ENCODE assay signal across 8 cellular contexts in the genomic region with DNA sequence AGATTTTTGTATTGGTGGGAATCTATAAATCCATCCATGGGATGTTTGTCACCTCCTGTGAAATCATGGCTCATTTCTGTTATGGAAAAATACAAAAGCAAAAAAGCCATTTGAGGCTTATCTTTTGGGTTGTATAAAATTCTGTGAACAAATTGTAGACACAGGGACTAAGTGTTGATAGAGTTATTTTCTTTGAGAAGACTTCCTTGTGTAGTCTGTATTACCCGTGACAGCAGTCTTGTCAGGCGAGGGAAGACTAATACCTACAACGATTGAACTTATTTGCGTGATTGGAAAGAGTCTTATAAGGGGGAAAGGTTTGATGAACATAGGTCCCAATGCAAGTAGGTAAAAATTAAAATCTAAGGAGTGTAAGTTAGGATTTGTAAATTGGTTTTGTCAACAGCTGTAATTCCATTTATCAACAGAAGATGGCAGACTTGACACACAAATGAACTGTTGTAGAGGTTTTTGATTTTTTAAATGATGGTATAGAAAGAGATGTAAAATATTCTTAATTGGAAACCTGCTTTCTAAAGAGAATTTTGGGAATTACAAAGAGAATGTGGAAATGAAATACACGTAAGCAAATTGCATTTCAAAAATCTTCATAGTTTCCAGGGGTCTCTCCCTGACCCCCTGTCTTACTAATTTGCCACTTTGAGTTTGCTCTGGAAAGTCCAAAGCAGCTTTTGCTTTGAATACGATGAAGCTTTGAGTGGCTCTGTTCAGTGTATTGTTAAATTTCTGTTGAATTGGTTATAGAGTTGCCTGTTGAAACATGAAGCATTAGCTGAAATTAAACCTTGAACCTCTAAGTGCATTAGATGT. TPM values are rescaled to one million over a fixed set of nuclear protein-coding genes. Genes with fewer than 3 reads are reported as not detected.
DNase-seq lines count a peak whose midpoint lies in the region; ATAC-seq and TF ChIP-seq lines count a peak whose summit lies in the region.

No MANE protein-coding gene starts in this region.

- H3K4me3 Mint-ChIP-seq in progenitor cell of endocrine pancreas (ENCODE audit: low read depth) = no peak overlapping the region

- POLR2A ChIA-PET in OCI-LY7 (lab: Charles Lee) = interaction anchor here (0.6 to 1.8 kb wide), 6 partner anchors 8 to 332 kb away, joined by 3 to 4 read pairs (median 3); no protein-coding TSS in a partner anchor

- peak; percentile 49 to 89 (median 80) for TF ChIP-seq CTCF in heart right ventricle (IDR thresholded peaks at IDR 0.05)
- peak; percentile 86 for TF ChIP-seq CTCF in OCI-LY7 (conservative IDR thresholded peaks at IDR 0.05; ENCODE audit: low read length)
- TF ChIP-seq CTCF in esophagus squamous epithelium (IDR thresholded peaks at IDR 0.05) = peak; percentile 67 to 81 (median 79)
- TF ChIP-seq CTCF in progenitor cell of endocrine pancreas (IDR thresholded peaks at IDR 0.05; ENCODE audit: unreplicated experiment) = peak; percentile 82

- CTCF ChIA-PET in OCI-LY7 (lab: Charles Lee; ENCODE audit: unreplicated experiment) = interaction anchor here (0.6 to 1.0 kb wide), 2 partner anchors 23 to 229 kb away, joined by 3 read pairs; no protein-coding TSS in a partner anchor

- peak in 2 of 8 donors; percentile 11 to 29 for ATAC-seq in heart right ventricle
- ATAC-seq in left cardiac atrium = no peak
- ATAC-seq in GM21526 (IDR thresholded peaks at IDR 0.05; ENCODE audit: low FRiP score, unreplicated experiment) = no peak
- ATAC-seq in HG02884 (IDR thresholded peaks at IDR 0.05; ENCODE audit: unreplicated experiment) = no peak

- no peak for TF ChIP-seq POLR2A in esophagus squamous epithelium (IDR thresholded peaks at IDR 0.05)

- peaks cover 0 to 27% (median 0%) of the 10 kb centered on the region in 9 donors for H3K36me3 ChIP-seq in heart right ventricle
- no peaks in the 10 kb centered on the region for H3K36me3 ChIP-seq in OCI-LY7 (ENCODE audit: insufficient read depth, low read length)
- peaks cover 0 to 39% (median 0%) of the 10 kb centered on the region in 3 donors for H3K36me3 ChIP-seq in esophagus squamous epithelium

- DNase-seq in heart right ventricle (no peak), left cardiac atrium (no peak), OCI-LY7 (ENCODE audit: low spot score) (peak; percentile 46), esophagus squamous epithelium (lab: John Stamatoyannopoulos, UW) (no peak), progenitor cell of endocrine pancreas (ENCODE audit: low spot score, unreplicated experiment) (no peak), H4 (ENCODE audit: low spot score) (no peak)

- no peaks in the 10 kb centered on the region for H3K9me2 ChIP-seq in OCI-LY7 (ENCODE audit: insufficient read depth, low read length)

- 67 to 69% methylated on average over 6 of the region's 6 CpGs for WGBS in heart right ventricle, 2 donors
- 57 to 60% methylated on average over 6 of the region's 6 CpGs for WGBS in esophagus squamous epithelium, 2 donors

- no peaks in the 10 kb centered on the region for H3K27me3 ChIP-seq in heart right ventricle
- no peaks in the 10 kb centered on the region for H3K27me3 ChIP-seq in esophagus squamous epithelium

- H3K27me3 Mint-ChIP-seq in progenitor cell of endocrine pancreas = no peaks in the 10 kb centered on the region

- H3K27ac ChIP-seq in heart right ventricle = no peak overlapping the region
- no peak overlapping the region for H3K27ac ChIP-seq in OCI-LY7 (ENCODE audit: low read depth, low read length, poor library complexity, severe bottlenecking)
- H3K27ac ChIP-seq in esophagus squamous epithelium = no peak overlapping the region

- no peaks in the 10 kb centered on the region for H3K36me3 Mint-ChIP-seq in progenitor cell of endocrine pancreas (ENCODE audit: insufficient read depth)

- peaks cover 9% of the 10 kb centered on the region for H3K4me1 Mint-ChIP-seq in progenitor cell of endocrine pancreas (ENCODE audit: low read depth)

- H3K27ac Mint-ChIP-seq in progenitor cell of endocrine pancreas = no peak overlapping the region

- no TSS peak for BruUV-seq in OCI-LY7 (replicated peaks; lab: Mats Ljungman, UMichigan)

- intact Hi-C loops in heart right ventricle (cut with DNase I) = loop anchor here in 7 of 10 donors (2.0 to 5.0 kb wide), 3 partner anchors 563 to 568 kb away; no protein-coding TSS in a partner anchor
- intact Hi-C loops in left cardiac atrium (cut with DNase I) = loop anchor here in 1 of 2 donors (10.0 kb wide), 1 partner anchor 571 kb away; no protein-coding TSS in a partner anchor
- intact Hi-C loops in OCI-LY7 (cut with micrococcal nuclease; ENCODE audit: unreplicated experiment) = loop anchor here (1.0 kb wide), 1 partner anchor 562 kb away; no protein-coding TSS in a partner anchor
- intact Hi-C loops in esophagus squamous epithelium (cut with DNase I) = loop anchor here (10.0 kb wide), 1 partner anchor 571 kb away; no protein-coding TSS in a partner anchor

- no peaks in the 10 kb centered on the region for H3K9me3 Mint-ChIP-seq in progenitor cell of endocrine pancreas (ENCODE audit: low read depth)

- H4K20me1 ChIP-seq in OCI-LY7 (ENCODE audit: insufficient read depth, low read length) = 0 out of 2 replicates have a peak, but pooled peaks cover 4% of the 10 kb centered on the region

- no peak overlapping the region for H2AFZ ChIP-seq in OCI-LY7 (ENCODE audit: low read length)

- H3K4me2 ChIP-seq in OCI-LY7 (ENCODE audit: low read length) = no peak overlapping the region

- no peaks in the 10 kb centered on the region for H3K9me3 ChIP-seq in heart right ventricle
- no peaks in the 10 kb centered on the region for H3K9me3 ChIP-seq in OCI-LY7 (ENCODE audit: low read length)
- no peaks in the 10 kb centered on the region for H3K9me3 ChIP-seq in esophagus squamous epithelium

- no peak overlapping the region for H3K4me3 ChIP-seq in heart right ventricle
- H3K4me3 ChIP-seq in OCI-LY7 (ENCODE audit: low read depth, low read length, poor library complexity, severe bottlenecking) = no peak overlapping the region
- H3K4me3 ChIP-seq in esophagus squamous epithelium = no peak overlapping the region

- no peaks in the 10 kb centered on the region for H3K79me2 ChIP-seq in OCI-LY7 (ENCODE audit: insufficient read depth, low read depth, low read length)

- no peaks in the 10 kb centered on the region for H3K4me1 ChIP-seq in heart right ventricle
- H3K4me1 ChIP-seq in OCI-LY7 (ENCODE audit: insufficient read depth, low read length, poor library complexity, severe bottlenecking) = peaks cover 18% of the 10 kb centered on the region
- H3K4me1 ChIP-seq in esophagus squamous epithelium = no peaks in the 10 kb centered on the region

RNA-seq across cellular contexts. Expression of gene SLC25A26, which starts 33.2 kb away (rescaled TPM):
- total RNA-seq in heart right ventricle (10 to 100 TPM; 21.6 to 44.2 (median 31.9) TPM), left cardiac atrium (10 to 100 TPM; 27.1 to 32.0 TPM), OCI-LY7 (2022) (12.9 and 14.2 TPM in 2 replicates), esophagus squamous epithelium (10 to 100 TPM in 3 of 4 donors, 1 to 10 TPM in 1; 8.5 to 26.3 (median 16.7) TPM), progenitor cell of endocrine pancreas (16.8 and 18.9 TPM in 2 replicates)
- polyA plus RNA-seq in heart right ventricle = 10 to 100 TPM; 12.1 to 19.8 TPM
- total RNA-seq in OCI-LY7 (2014; rRNA removed; shearing (Covaris generic)) = 9.8 and 13.1 TPM in 2 replicates
- 23.1 and 24.4 TPM in 2 replicates for total RNA-seq in H4 (2014; rRNA removed; shearing (Covaris generic))
